In genomic region chr12:6364037-6364360, GRCh38 we compare ENCODE assay signal across 9 cellular contexts. TPM values are rescaled to one million over a fixed set of nuclear protein-coding genes. Genes with fewer than 3 reads are reported as not detected.
DNase-seq lines count a peak whose midpoint lies in the region; ATAC-seq and TF ChIP-seq lines count a peak whose summit lies in the region.
"Had no signal": no experiment of that assay in that cellular context is flagged by ENCODE, and none has a peak within 500 bp of the region (broad histone marks: within the 10 kb centered on the region; RNA-seq: fewer than 3 reads in every experiment).

No MANE protein-coding gene starts in this region.

- peaks cover 40% of the 10 kb centered on the region for H3K27me3 Mint-ChIP-seq in stimulated activated memory B cell treated with anti-CD40 and anti-IgM and Interleukin-4, amounts not matched to agents 10 μg/mL and 1 μg/mL and 100 μg/mL, for 72 hours

- no peak overlapping the region for H3K27ac Mint-ChIP-seq in stimulated activated memory B cell treated with anti-CD40 and anti-IgM and Interleukin-4, amounts not matched to agents 10 μg/mL and 1 μg/mL and 100 μg/mL, for 72 hours

- peaks cover 8% of the 10 kb centered on the region for H3K4me1 Mint-ChIP-seq in stimulated activated memory B cell treated with anti-CD40 and anti-IgM and Interleukin-4, amounts not matched to agents 10 μg/mL and 1 μg/mL and 100 μg/mL, for 72 hours

- H3K4me3 ChIP-seq in coronary artery: peak overlapping the region; percentile 75
- H3K4me3 ChIP-seq in mononuclear cell (ENCODE audit: low read length): peak overlapping the region; percentile 61

- peaks cover 60% of the 10 kb centered on the region for H3K4me1 ChIP-seq in mononuclear cell (ENCODE audit: insufficient read depth, low read length)

- H3K4me3 Mint-ChIP-seq in stimulated activated memory B cell treated with anti-CD40 and anti-IgM and Interleukin-4, amounts not matched to agents 10 μg/mL and 1 μg/mL and 100 μg/mL, for 72 hours: no peak overlapping the region

- peak; percentile 25 for DNase-seq in stimulated activated CD4-positive, alpha-beta T cell treated with anti-CD3 and anti-CD28 coated beads, Interleukin-12 subunit alpha, Interleukin-12 subunit beta, amount 100 ng/mL, for 4 hours
- no peak for DNase-seq in stimulated activated CD4-positive, alpha-beta T cell treated with anti-CD3 and anti-CD28 coated beads, Interleukin-4, amount 100 ng/mL, for 24 hours
- no peak for DNase-seq in coronary artery (ENCODE audit: low spot score)
- no peak for DNase-seq in globus pallidus (ENCODE audit: low spot score)
- DNase-seq in SK-N-DZ (ENCODE audit: low spot score): no peak

- no peaks in the 10 kb centered on the region for H3K27me3 ChIP-seq in mononuclear cell (ENCODE audit: insufficient read depth, low read length)

- no peak for TF ChIP-seq CTCF in coronary artery (IDR thresholded peaks at IDR 0.05)

- ATAC-seq in GM19324 (IDR thresholded peaks at IDR 0.05; ENCODE audit: low FRiP score, unreplicated experiment): no peak
- no peak for ATAC-seq in stimulated activated memory B cell treated with anti-CD40 and anti-IgM and Interleukin-4, amounts not matched to agents 10 μg/mL and 1 μg/mL and 100 μg/mL, for 72 hours

- H3K9me3 ChIP-seq in mononuclear cell (ENCODE audit: low read depth, low read length): no peaks in the 10 kb centered on the region

- H3K9me3 Mint-ChIP-seq in stimulated activated memory B cell treated with anti-CD40 and anti-IgM and Interleukin-4, amounts not matched to agents 10 μg/mL and 1 μg/mL and 100 μg/mL, for 72 hours: peaks cover 2% of the 10 kb centered on the region

- H3K36me3 Mint-ChIP-seq in stimulated activated memory B cell treated with anti-CD40 and anti-IgM and Interleukin-4, amounts not matched to agents 10 μg/mL and 1 μg/mL and 100 μg/mL, for 72 hours: no peaks in the 10 kb centered on the region

- peak overlapping the region; percentile 50 to 86 for H3K27ac ChIP-seq in coronary artery

RNA-seq across cellular contexts. Expression of gene SCNN1A, which starts 11.4 kb away (rescaled TPM):
- 1.2 TPM for total RNA-seq in mononuclear cell
- not detected in 2 replicates for polyA plus RNA-seq in SK-N-DZ (2014; cell fraction: cytosol; rRNA removed)
- polyA plus RNA-seq in SK-N-DZ (2014; cell fraction: nucleus; rRNA removed): not detected in 2 replicates
- total RNA-seq: frontal cortex had no signal

RNA-seq across cellular contexts. Expression of gene LTBR, which starts 20.0 kb away (rescaled TPM):
- 29.8 TPM for total RNA-seq in mononuclear cell
- 10.8 and 12.9 TPM in 2 replicates for polyA plus RNA-seq in SK-N-DZ (2014; cell fraction: cytosol; rRNA removed)
- 10.8 and 14.2 TPM in 2 replicates for polyA plus RNA-seq in SK-N-DZ (2014; cell fraction: nucleus; rRNA removed)

RNA-seq across cellular contexts. Expression of gene TNFRSF1A, which starts 22.1 kb away (rescaled TPM):
- total RNA-seq in mononuclear cell: 75.2 TPM
- polyA plus RNA-seq in SK-N-DZ (2014; cell fraction: cytosol; rRNA removed): 16.6 and 21.6 TPM in 2 replicates
- 10.3 and 11.6 TPM in 2 replicates for polyA plus RNA-seq in SK-N-DZ (2014; cell fraction: nucleus; rRNA removed)

RNA-seq across cellular contexts. Expression of gene PLEKHG6, which starts 53.5 kb away (rescaled TPM):
- not detected for total RNA-seq in mononuclear cell
- not detected in 2 replicates for polyA plus RNA-seq in SK-N-DZ (2014; cell fraction: cytosol; rRNA removed)
- polyA plus RNA-seq in SK-N-DZ (2014; cell fraction: nucleus; rRNA removed): 0.30 TPM in 1 of 2 replicates, not detected in the other
